16 cellular contexts compared by ENCODE assay signal in the genomic region with DNA sequence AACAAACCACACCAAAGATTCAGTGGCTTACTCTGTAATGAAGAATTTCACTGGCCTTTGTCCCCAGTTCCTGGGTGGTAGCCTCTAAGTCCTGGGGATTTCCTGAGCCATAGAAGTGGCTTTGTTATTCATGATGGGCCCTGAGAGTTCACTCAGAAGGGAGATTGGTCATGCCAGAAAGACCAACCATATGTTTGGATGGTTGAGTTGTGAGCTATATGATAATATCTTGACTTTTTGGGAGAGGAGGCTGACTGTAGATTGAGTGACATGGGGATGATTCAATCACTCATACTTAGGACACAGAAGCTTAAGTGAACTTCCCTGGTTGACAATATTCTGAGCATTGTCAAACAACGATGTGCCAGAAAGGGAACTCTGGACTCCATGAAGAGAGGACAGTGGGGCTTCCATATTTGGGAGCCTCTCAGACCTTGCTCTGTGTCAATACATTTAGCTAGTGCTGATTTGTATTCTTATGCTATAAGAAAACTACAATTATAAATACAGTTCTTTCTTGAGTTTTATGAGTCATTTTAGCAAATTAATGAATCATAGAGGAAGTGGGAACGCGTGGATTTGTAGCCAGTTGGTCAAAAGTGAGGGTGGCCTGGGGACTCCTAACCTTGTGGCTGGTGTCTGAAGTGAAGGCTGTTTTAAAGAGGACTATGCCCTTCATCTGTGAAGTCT.
DNase-seq lines count a peak whose midpoint lies in the region; ATAC-seq and TF ChIP-seq lines count a peak whose summit lies in the region.
"Had no signal": no experiment of that assay in that cellular context is flagged by ENCODE, and none has a peak within 500 bp of the region (broad histone marks: within the 10 kb centered on the region; RNA-seq: fewer than 3 reads in every experiment).

No MANE protein-coding gene starts in this region.

- no peak for TF ChIP-seq CTCF in PC-9 (conservative IDR thresholded peaks at IDR 0.05)
- TF ChIP-seq CTCF in epithelial cell of proximal tubule (conservative IDR thresholded peaks at IDR 0.05; ENCODE audit: low read depth, low read length), result no peak

- ATAC-seq in HG03432 (IDR thresholded peaks at IDR 0.05; ENCODE audit: unreplicated experiment), result peak; percentile 79
- ATAC-seq: right lobe of liver had no signal

- no peak overlapping the region for H2AFZ ChIP-seq in PC-9

- 0 out of 2 replicates have a peak overlapping the region, but pooled peaks have one; percentile 28 for H3K4me2 ChIP-seq in PC-9

- no peak for DNase-seq in PC-9
- peak; percentile 92 for DNase-seq in epithelial cell of proximal tubule (ENCODE audit: low read depth)
- peak; percentile 96 for DNase-seq in renal cortical epithelial cell (ENCODE audit: low read depth)
- DNase-seq in hypothalamus (lab: John Stamatoyannopoulos, UW), result no peak
- DNase-seq in T-helper 1 cell, result no peak
- no peak for DNase-seq in NCI-H2081 treated with DMSO at 0.1 percent for 48 hours (lab: John Stamatoyannopoulos, UW)
- DNase-seq: activated CD4-positive, alpha-beta memory T cell treated with anti-CD3 and anti-CD28 coated beads, Interleukin-2, amount 10 ng/mL, durations not matched to agents 7 days and 5 days; aorta; dorsolateral prefrontal cortex; NCI-H187 treated with DMSO at 0.1 percent for 48 hours; NCI-H524; right lobe of liver; SHP77 treated with DMSO at 0.1 percent for 48 hours; stimulated activated CD4-positive, alpha-beta T cell treated with anti-CD3 and anti-CD28 coated beads, Interleukin-4, amount 100 ng/mL, for 4 hours; trophoblast cell had no signal

- no TSS peak for BruUV-seq in PC-9 (replicated peaks; lab: Mats Ljungman, UMichigan)

- intact Hi-C loops in PC-9 (cut with micrococcal nuclease; ENCODE audit: unreplicated experiment), result no loop called here

- H3K27me3 ChIP-seq in PC-9 (ENCODE audit: insufficient read depth, low read depth), result no peaks in the 10 kb centered on the region
- H3K27me3 ChIP-seq: dorsolateral prefrontal cortex, right lobe of liver had no signal

- no peaks in the 10 kb centered on the region for H3K36me3 ChIP-seq in PC-9 (ENCODE audit: low read depth)
- H3K36me3 ChIP-seq: right lobe of liver had no signal

- H3K9me2 ChIP-seq in PC-9 (ENCODE audit: insufficient read depth), result no peaks in the 10 kb centered on the region

- no peak overlapping the region for H3K4me3 ChIP-seq in PC-9
- no peak overlapping the region for H3K4me3 ChIP-seq in epithelial cell of proximal tubule (ENCODE audit: low read depth, low read length)
- H3K4me3 ChIP-seq: dorsolateral prefrontal cortex, right lobe of liver had no signal

- no peaks in the 10 kb centered on the region; the same call in 1 of the 2 replicates for H3K4me1 ChIP-seq in PC-9 (replicated peaks; ENCODE audit: insufficient read depth)
- H3K4me1 ChIP-seq: right lobe of liver had no signal

- H4K20me1 ChIP-seq in PC-9 (ENCODE audit: insufficient read depth), result no peaks in the 10 kb centered on the region

- CTCF ChIA-PET in PC-9 (lab: Charles Lee), result no interaction called here

- H3F3A ChIP-seq in PC-9 (ENCODE audit: insufficient read depth, low read depth), result no peaks in the 10 kb centered on the region

- H3K9me3 ChIP-seq in PC-9 (ENCODE audit: insufficient read depth, low read depth), result no peaks in the 10 kb centered on the region
- H3K9me3 ChIP-seq: right lobe of liver had no signal

- POLR2A ChIA-PET in PC-9 (lab: Charles Lee; ENCODE audit: unreplicated experiment), result interaction anchor here (0.6 kb wide), 1 partner anchor 10 kb away, joined by 15 read pairs; no protein-coding TSS in a partner anchor

- no peak overlapping the region for H3K27ac ChIP-seq in PC-9
- H3K27ac ChIP-seq: dorsolateral prefrontal cortex, right lobe of liver had no signal

- no peaks in the 10 kb centered on the region for H3K79me2 ChIP-seq in PC-9 (ENCODE audit: low read depth)

Comparison
In these comparisons a context has a peak if more than half of its experiments do, and no peak if none do; other contexts are left out.
1. DNase-seq: peak in epithelial cell of proximal tubule (single experiment) and renal cortical epithelial cell (single experiment); none in PC-9 (0 of 2), hypothalamus (0 of 51), T-helper 1 cell (0 of 5) and NCI-H2081 treated with DMSO at 0.1 percent for 48 hours (single experiment).